Comparison of ENCODE assay signal across 11 cellular contexts in genomic region chr6:139308284-139308916, GRCh38. TPM values are rescaled to one million over a fixed set of nuclear protein-coding genes. Genes with fewer than 3 reads are reported as not detected.
A peak's percentile ranks its signal among the peaks of the same experiment; 100 is the strongest.
DNase-seq lines count a peak whose midpoint lies in the region; ATAC-seq, FAIRE-seq and TF ChIP-seq lines count a peak whose summit lies in the region.
"Had no signal": no experiment of that assay in that cellular context is flagged by ENCODE, and none has a peak within 500 bp of the region (broad histone marks: within the 10 kb centered on the region; RNA-seq: fewer than 3 reads in every experiment).

No MANE protein-coding gene starts in this region.

- TF ChIP-seq CTCF in right atrium auricular region (IDR thresholded peaks at IDR 0.05): no peak
- TF ChIP-seq CTCF in astrocyte (IDR thresholded peaks at IDR 0.05; ENCODE audit: insufficient read depth, low read depth, low read length): no peak
- no peak for TF ChIP-seq CTCF in transverse colon (IDR thresholded peaks at IDR 0.05)
- TF ChIP-seq CTCF in ascending aorta (IDR thresholded peaks at IDR 0.05): no peak

- no peaks in the 10 kb centered on the region for H3K36me3 ChIP-seq in right atrium auricular region
- H3K36me3 ChIP-seq in astrocyte (ENCODE audit: insufficient read depth, low read length): no peaks in the 10 kb centered on the region
- H3K36me3 ChIP-seq in transverse colon: no peaks in the 10 kb centered on the region
- H3K36me3 ChIP-seq in MG63: no peaks in the 10 kb centered on the region
- H3K36me3 ChIP-seq in ascending aorta: no peaks in the 10 kb centered on the region
- H3K36me3 ChIP-seq: esophagus squamous epithelium had no signal

- no peaks in the 10 kb centered on the region for H3K9me3 Mint-ChIP-seq in astrocyte (ENCODE audit: unreplicated experiment)
- H3K9me3 Mint-ChIP-seq: CD4-positive, CD25-positive, alpha-beta regulatory T cell had no signal

- H3K4me3 Mint-ChIP-seq in astrocyte (ENCODE audit: unreplicated experiment): no peak overlapping the region
- H3K4me3 Mint-ChIP-seq: CD4-positive, CD25-positive, alpha-beta regulatory T cell had no signal

- TF ChIP-seq POLR2A in transverse colon (IDR thresholded peaks at IDR 0.05): no peak

- no peaks in the 10 kb centered on the region for H3K27me3 Mint-ChIP-seq in astrocyte (ENCODE audit: low read depth, unreplicated experiment)
- H3K27me3 Mint-ChIP-seq: CD4-positive, CD25-positive, alpha-beta regulatory T cell had no signal

- intact Hi-C loops in Right ventricle myocardium inferior (cut with DNase I) (no loop called here), transverse colon (cut with DNase I; ENCODE audit: low total_unique reads) (no loop called here), ascending aorta (cut with DNase I) (no loop called here)

- H3K27ac ChIP-seq in right atrium auricular region: peak overlapping the region in 1 of 2 donors; percentile 9
- no peak overlapping the region for H3K27ac ChIP-seq in astrocyte (ENCODE audit: low read depth, low read length)
- peak overlapping the region; percentile 12 to 63 (median 32) for H3K27ac ChIP-seq in transverse colon
- no peak overlapping the region for H3K27ac ChIP-seq in ascending aorta
- H3K27ac ChIP-seq: KMS-11 had no signal

- ATAC-seq in Right ventricle myocardium inferior (peak; percentile 67), HG03135 (IDR thresholded peaks at IDR 0.05; ENCODE audit: unreplicated experiment) (peak; percentile 75)

- H3K27me3 ChIP-seq in right atrium auricular region: no peaks in the 10 kb centered on the region
- H3K27me3 ChIP-seq in astrocyte (ENCODE audit: insufficient read depth, low read length): no peaks in the 10 kb centered on the region
- no peaks in the 10 kb centered on the region for H3K27me3 ChIP-seq in transverse colon
- H3K27me3 ChIP-seq in MG63: no peaks in the 10 kb centered on the region
- H3K27me3 ChIP-seq in ascending aorta: no peaks in the 10 kb centered on the region
- H3K27me3 ChIP-seq: esophagus squamous epithelium had no signal

- no peak for TF ChIP-seq EP300 in transverse colon (IDR thresholded peaks at IDR 0.05; ENCODE audit: low read depth)

- H3K4me1 ChIP-seq in right atrium auricular region (no peaks in the 10 kb centered on the region), astrocyte (ENCODE audit: insufficient read depth, low read length) (peaks cover 4% of the 10 kb centered on the region), transverse colon (peaks cover 0 to 23% (median 8%) of the 10 kb centered on the region in 4 donors), ascending aorta (no peaks in the 10 kb centered on the region)

- no peak overlapping the region for H3K4me3 ChIP-seq in right atrium auricular region
- H3K4me3 ChIP-seq in astrocyte (ENCODE audit: insufficient read depth, low read depth, low read length): no peak overlapping the region
- H3K4me3 ChIP-seq in transverse colon: no peak overlapping the region
- H3K4me3 ChIP-seq in MG63: no peak overlapping the region
- H3K4me3 ChIP-seq in ascending aorta: no peak overlapping the region
- H3K4me3 ChIP-seq: esophagus squamous epithelium had no signal

- no peak for FAIRE-seq in astrocyte (lab: Jason Lieb, UNC)

- H3K4me2 ChIP-seq in astrocyte (ENCODE audit: low read length): peak overlapping the region; percentile 5
- H3K4me2 ChIP-seq: KMS-11 had no signal

- DNase-seq in Right ventricle myocardium inferior (ENCODE audit: missing footprints): no peak
- DNase-seq in right atrium auricular region (ENCODE audit: low spot score): no peak
- DNase-seq in astrocyte (ENCODE audit: low read depth): peak; percentile 46
- no peak for DNase-seq in transverse colon
- DNase-seq in MG63: no peak
- no peak for DNase-seq in ascending aorta (ENCODE audit: low spot score in 2 of 2)
- no peak for DNase-seq in COLO829 (ENCODE audit: low spot score)
- DNase-seq: CD4-positive, CD25-positive, alpha-beta regulatory T cell; esophagus squamous epithelium had no signal

- H2AFZ ChIP-seq in astrocyte (ENCODE audit: low read depth, low read length): no peak overlapping the region

- H3K27ac Mint-ChIP-seq in astrocyte (ENCODE audit: unreplicated experiment): no peak overlapping the region
- H3K27ac Mint-ChIP-seq: CD4-positive, CD25-positive, alpha-beta regulatory T cell had no signal

- 51 to 55% methylated on average over 4 to 5 of the region's 5 CpGs for WGBS in transverse colon (ENCODE audit: low coverage in 1 of 2), 2 donors

- no peaks in the 10 kb centered on the region for H3K79me2 ChIP-seq in astrocyte (ENCODE audit: insufficient read depth, low read length)

- H3K4me1 Mint-ChIP-seq in astrocyte (ENCODE audit: low read depth, unreplicated experiment): peaks cover 7% of the 10 kb centered on the region

- in situ Hi-C loops in transverse colon (cut with MboI; ENCODE audit: low pct_ligation_motif_present in 1 of 4, low pct_unique_long_range_greater_than_20kb in 1 of 4, low sequenced_read_pairs in 3 of 4): no loop called here

- H3K9me3 ChIP-seq in right atrium auricular region (no peaks in the 10 kb centered on the region), astrocyte (ENCODE audit: insufficient read depth, low read depth, low read length) (no peaks in the 10 kb centered on the region), transverse colon (no peaks in the 10 kb centered on the region), MG63 (no peaks in the 10 kb centered on the region), ascending aorta (no peaks in the 10 kb centered on the region)
- H3K9me3 ChIP-seq: esophagus squamous epithelium had no signal

- H4K20me1 ChIP-seq in astrocyte (ENCODE audit: insufficient read depth, low read length): no peaks in the 10 kb centered on the region

- no peaks in the 10 kb centered on the region for H3K36me3 Mint-ChIP-seq in astrocyte (ENCODE audit: low read depth, unreplicated experiment)
- H3K36me3 Mint-ChIP-seq: CD4-positive, CD25-positive, alpha-beta regulatory T cell had no signal

- H3K9ac ChIP-seq in astrocyte (ENCODE audit: low read length): no peak overlapping the region
- H3K9ac ChIP-seq: KMS-11 had no signal

RNA-seq across cellular contexts. Expression of gene TXLNB, which starts 16.6 kb away (rescaled TPM):
- total RNA-seq in Right ventricle myocardium inferior: 122 TPM
- total RNA-seq in right atrium auricular region: 100 to 1,000 TPM in 1 of 2 donors, 10 to 100 TPM in 1; 74.7 to 132 TPM
- 0.57 and 0.58 TPM in 2 replicates for total RNA-seq in astrocyte
- 1 to 10 TPM in 2 of 4 donors, under 1 TPM in 1, not detected in 1; 0.27 to 6.6 (median 2.1) TPM for total RNA-seq in transverse colon
- not detected in 2 replicates for total RNA-seq in MG63 (2014; rRNA removed; shearing (Covaris generic); ENCODE audit: low replicate concordance)
- total RNA-seq in ascending aorta: not detected

Comparison
In these comparisons a context has a peak if more than half of its experiments do, and no peak if none do; other contexts are left out.
1. H3K27ac ChIP-seq: peak in transverse colon (4 of 4); none in astrocyte (single experiment) and ascending aorta (0 of 2).
2. RNA of gene TXLNB, which starts 16.6 kb away (total RNA-seq): 74.7 to 132 TPM in right atrium auricular region and 122 TPM in Right ventricle myocardium inferior (single experiment); 0.27 to 6.6 TPM in transverse colon, 0.57 to 0.58 TPM in astrocyte, not detected in MG63 and not detected in ascending aorta (single experiment); every median in the first group is over 10 times any median in the second.